ENCODE assay signal across 1 cellular context in genomic region chr12:4243796-4244100, GRCh38.
TF ChIP-seq lines count a peak whose summit lies in the region.

No MANE protein-coding gene starts in this region.

TF ChIP-seq in GM12878, 131 proteins besides CTCF, POLR2A, EP300 and RAD21:
- TF ChIP-seq TCF3 (IDR thresholded peaks at IDR 0.05; ENCODE audit: borderline replicate concordance, insufficient read depth, low read depth, low read length) = 0 out of 2 replicates have a peak, but pooled peaks have one; percentile 39
